Comparison of ENCODE assay signal across 8 cellular contexts in the genomic region with DNA sequence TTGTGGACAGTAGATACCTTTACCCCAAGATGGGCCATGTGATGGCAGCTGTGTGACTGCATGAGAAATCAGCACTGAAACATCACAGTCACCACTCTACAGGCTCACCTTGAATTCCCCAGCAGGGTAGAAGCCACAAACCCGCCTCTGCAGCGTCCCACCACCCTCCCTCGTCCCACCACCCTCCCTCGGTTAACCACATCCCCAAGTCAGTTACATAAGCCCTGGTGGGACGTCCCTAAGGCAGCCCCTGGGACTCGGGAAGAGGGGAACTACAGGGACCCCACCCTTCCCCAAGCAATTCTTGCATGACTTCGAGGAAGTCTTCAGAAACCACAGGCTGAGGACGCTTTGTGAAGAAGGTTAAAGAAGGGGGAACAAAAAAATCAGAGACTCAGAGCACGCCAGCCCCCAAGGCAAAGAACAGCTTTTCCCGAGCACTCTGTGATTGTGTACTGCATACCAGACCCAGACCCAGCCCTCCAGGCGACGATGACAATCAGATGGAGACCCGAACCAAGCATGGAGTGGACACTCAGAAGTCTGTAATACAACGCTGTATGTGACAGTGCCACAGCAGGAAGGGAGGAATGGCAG.
DNase-seq lines count a peak whose midpoint lies in the region; ATAC-seq and TF ChIP-seq lines count a peak whose summit lies in the region.

No MANE protein-coding gene starts in this region.

- H3K27ac ChIP-seq in OCI-LY7 (ENCODE audit: low read depth, low read length, poor library complexity, severe bottlenecking) (no peak overlapping the region), mucosa of rectum (ENCODE audit: low read depth in 2 of 2, low read length in 2 of 2) (peak overlapping the region; percentile 17 to 52), subcutaneous abdominal adipose tissue (ENCODE audit: low read depth, low read length) (peak overlapping the region; percentile 69)

- H3K27me3 Mint-ChIP-seq in activated T-helper 2 cell treated with anti-CD3 and anti-CD28 coated beads, Interferon-gamma antibody, Interleukin-2, Interleukin-4, amounts not matched to agents 10 μg/mL and 5 μg/mL and 100 μg/mL, durations not matched to agents 14 hours and 24 hours and 36 hours (ENCODE audit: low read depth), result no peaks in the 10 kb centered on the region

- CTCF ChIA-PET in OCI-LY7 (lab: Charles Lee; ENCODE audit: unreplicated experiment), result no interaction called here

- H3K9ac ChIP-seq in mucosa of rectum (ENCODE audit: low read depth in 1 of 2, low read length in 2 of 2) (no peak overlapping the region), subcutaneous abdominal adipose tissue (ENCODE audit: low read length in 5 of 5) (peak overlapping the region in 1 of 5 donors; percentile 7)

- POLR2A ChIA-PET in OCI-LY7 (lab: Charles Lee), result interaction anchor here (0.7 to 1.5 kb wide), 3 partner anchors 58 to 539 kb away, joined by 3 to 5 read pairs (median 4); no protein-coding TSS in a partner anchor

- peak overlapping the region; percentile 62 for H3K4me2 ChIP-seq in OCI-LY7 (ENCODE audit: low read length)

- no peaks in the 10 kb centered on the region for H3K9me3 ChIP-seq in OCI-LY7 (ENCODE audit: low read length)
- no peaks in the 10 kb centered on the region for H3K9me3 ChIP-seq in mucosa of rectum (ENCODE audit: control insufficient read depth in 2 of 2, low read length in 2 of 2)
- no peaks in the 10 kb centered on the region for H3K9me3 ChIP-seq in subcutaneous abdominal adipose tissue (ENCODE audit: control insufficient read depth in 5 of 5, low read length in 5 of 5)

- peak; percentile 66 for ATAC-seq in GM21825 (IDR thresholded peaks at IDR 0.05; ENCODE audit: unreplicated experiment)

- H3K36me3 Mint-ChIP-seq in activated T-helper 2 cell treated with anti-CD3 and anti-CD28 coated beads, Interferon-gamma antibody, Interleukin-2, Interleukin-4, amounts not matched to agents 10 μg/mL and 5 μg/mL and 100 μg/mL, durations not matched to agents 14 hours and 24 hours and 36 hours (ENCODE audit: low read depth), result peaks cover 14% of the 10 kb centered on the region

- H3K36me3 ChIP-seq in OCI-LY7 (ENCODE audit: insufficient read depth, low read length) (peaks cover 14% of the 10 kb centered on the region; the same call in 1 of the 2 replicates), mucosa of rectum (ENCODE audit: control insufficient read depth in 2 of 2, insufficient read depth in 2 of 2, low read length in 2 of 2) (no peaks in the 10 kb centered on the region), subcutaneous abdominal adipose tissue (ENCODE audit: control insufficient read depth in 5 of 5, insufficient read depth in 5 of 5, low read length in 5 of 5) (peaks cover 0 to 28% (median 10%) of the 10 kb centered on the region in 5 donors)

- H3K9me2 ChIP-seq in OCI-LY7 (ENCODE audit: insufficient read depth, low read length), result no peaks in the 10 kb centered on the region

- H3K4me1 Mint-ChIP-seq in activated T-helper 2 cell treated with anti-CD3 and anti-CD28 coated beads, Interferon-gamma antibody, Interleukin-2, Interleukin-4, amounts not matched to agents 10 μg/mL and 5 μg/mL and 100 μg/mL, durations not matched to agents 14 hours and 24 hours and 36 hours (ENCODE audit: low read depth), result peaks cover 59% of the 10 kb centered on the region

- DNase-seq in CMK (ENCODE audit: low read depth), result peak; percentile 82
- peak; percentile 50 for DNase-seq in OCI-LY7 (ENCODE audit: low spot score)
- DNase-seq in activated T-helper 2 cell treated with anti-CD3 and anti-CD28 coated beads, Interferon-gamma antibody, Interleukin-2, Interleukin-4, amounts not matched to agents 10 μg/mL and 5 μg/mL and 100 μg/mL, durations not matched to agents 14 hours and 24 hours and 36 hours (ENCODE audit: low spot score), result peak; percentile 75
- DNase-seq in NCI-H128 (lab: John Stamatoyannopoulos, UW; ENCODE audit: unreplicated experiment), result no peak
- no peak for DNase-seq in SHP77 treated with DMSO at 0.1 percent for 48 hours (lab: John Stamatoyannopoulos, UW)

- BruUV-seq in OCI-LY7 (replicated peaks; lab: Mats Ljungman, UMichigan), result no TSS peak

- H3K4me3 Mint-ChIP-seq in activated T-helper 2 cell treated with anti-CD3 and anti-CD28 coated beads, Interferon-gamma antibody, Interleukin-2, Interleukin-4, amounts not matched to agents 10 μg/mL and 5 μg/mL and 100 μg/mL, durations not matched to agents 14 hours and 24 hours and 36 hours (ENCODE audit: low read depth), result peak overlapping the region; percentile 68

- H3K9me3 Mint-ChIP-seq in activated T-helper 2 cell treated with anti-CD3 and anti-CD28 coated beads, Interferon-gamma antibody, Interleukin-2, Interleukin-4, amounts not matched to agents 10 μg/mL and 5 μg/mL and 100 μg/mL, durations not matched to agents 14 hours and 24 hours and 36 hours, result no peaks in the 10 kb centered on the region

- peak overlapping the region; percentile 62 for H3K27ac Mint-ChIP-seq in activated T-helper 2 cell treated with anti-CD3 and anti-CD28 coated beads, Interferon-gamma antibody, Interleukin-2, Interleukin-4, amounts not matched to agents 10 μg/mL and 5 μg/mL and 100 μg/mL, durations not matched to agents 14 hours and 24 hours and 36 hours

- H3K27me3 ChIP-seq in mucosa of rectum (ENCODE audit: control insufficient read depth in 2 of 2, insufficient read depth in 2 of 2, low read length in 2 of 2) (no peaks in the 10 kb centered on the region), subcutaneous abdominal adipose tissue (ENCODE audit: control insufficient read depth in 5 of 5, insufficient read depth in 4 of 5, low read length in 5 of 5) (no peaks in the 10 kb centered on the region)

- H3K4me3 ChIP-seq in OCI-LY7 (ENCODE audit: low read depth, low read length, poor library complexity, severe bottlenecking), result no peak overlapping the region
- H3K4me3 ChIP-seq in mucosa of rectum (ENCODE audit: low read length in 2 of 2), result no peak overlapping the region
- no peak overlapping the region for H3K4me3 ChIP-seq in subcutaneous abdominal adipose tissue (ENCODE audit: low read depth in 1 of 5, low read length in 5 of 5)

- no peaks in the 10 kb centered on the region for H4K20me1 ChIP-seq in OCI-LY7 (ENCODE audit: insufficient read depth, low read length)

- TF ChIP-seq CTCF in OCI-LY7 (conservative IDR thresholded peaks at IDR 0.05; ENCODE audit: low read length), result no peak

- intact Hi-C loops in OCI-LY7 (cut with micrococcal nuclease; ENCODE audit: unreplicated experiment), result no loop called here
- intact Hi-C loops in activated T-helper 2 cell treated with anti-CD3 and anti-CD28 coated beads, Interferon-gamma antibody, Interleukin-2, Interleukin-4, amounts not matched to agents 10 μg/mL and 5 μg/mL and 100 μg/mL, durations not matched to agents 14 hours and 24 hours and 36 hours (cut with micrococcal nuclease), result no loop called here

- H3K79me2 ChIP-seq in OCI-LY7 (ENCODE audit: insufficient read depth, low read depth, low read length), result no peaks in the 10 kb centered on the region

- no peak overlapping the region for H2AFZ ChIP-seq in OCI-LY7 (ENCODE audit: low read length)

- peaks cover 29% of the 10 kb centered on the region for H3K4me1 ChIP-seq in OCI-LY7 (ENCODE audit: insufficient read depth, low read length, poor library complexity, severe bottlenecking)
- peaks cover 14 to 23% of the 10 kb centered on the region in 2 donors for H3K4me1 ChIP-seq in mucosa of rectum (ENCODE audit: control insufficient read depth in 2 of 2, insufficient read depth in 2 of 2, low read length in 2 of 2)
- H3K4me1 ChIP-seq in subcutaneous abdominal adipose tissue (ENCODE audit: control insufficient read depth in 5 of 5, insufficient read depth in 5 of 5, low read length in 5 of 5), result peaks cover 16 to 46% (median 41%) of the 10 kb centered on the region in 5 donors

Comparison
In these comparisons a context has a peak if more than half of its experiments do, and no peak if none do; other contexts are left out.
1. DNase-seq: peak in CMK (single experiment), OCI-LY7 (single experiment) and activated T-helper 2 cell treated with anti-CD3 and anti-CD28 coated beads, Interferon-gamma antibody, Interleukin-2, Interleukin-4, amounts not matched to agents 10 μg/mL and 5 μg/mL and 100 μg/mL, durations not matched to agents 14 hours and 24 hours and 36 hours (single experiment); none in NCI-H128 (single experiment) and SHP77 treated with DMSO at 0.1 percent for 48 hours (single experiment).